ENCODE assay signal across 22 cellular contexts in the genomic region with DNA sequence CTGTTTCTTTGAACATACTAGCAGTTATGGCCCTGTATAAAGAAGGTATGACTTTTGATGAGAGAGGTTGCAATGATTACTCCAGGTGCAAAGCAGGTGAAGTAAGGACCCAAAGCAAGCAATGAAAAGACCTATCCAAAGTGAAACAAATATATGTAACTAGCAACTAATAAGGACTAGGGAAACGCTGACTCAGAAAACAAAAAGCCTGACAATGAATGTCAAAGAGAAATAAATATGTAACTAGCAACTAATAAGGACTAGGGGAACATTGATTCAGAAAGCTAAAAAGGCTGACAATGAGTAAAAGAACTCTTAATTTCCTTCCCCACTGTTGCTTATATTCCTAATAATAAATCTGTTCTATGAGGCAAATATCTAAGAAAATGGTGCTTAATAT. TPM values are rescaled to one million over a fixed set of nuclear protein-coding genes. Genes with fewer than 3 reads are reported as not detected.
A peak's percentile ranks its signal among the peaks of the same experiment; 100 is the strongest.
DNase-seq lines count a peak whose midpoint lies in the region; ATAC-seq, FAIRE-seq and TF ChIP-seq lines count a peak whose summit lies in the region.
"Had no signal": no experiment of that assay in that cellular context is flagged by ENCODE, and none has a peak within 500 bp of the region (broad histone marks: within the 10 kb centered on the region; RNA-seq: fewer than 3 reads in every experiment).

No MANE protein-coding gene starts in this region.

- H3K36me3 ChIP-seq in mesendoderm (ENCODE audit: control insufficient read depth, insufficient read depth, low read length): no peaks in the 10 kb centered on the region
- H3K36me3 ChIP-seq in tibial nerve: peaks cover 5 to 80% (median 6%) of the 10 kb centered on the region in 3 donors

- H3K4me1 ChIP-seq in A549: no peaks in the 10 kb centered on the region
- H3K4me1 ChIP-seq in mesendoderm (ENCODE audit: control insufficient read depth, low read depth, low read length): no peaks in the 10 kb centered on the region
- no peaks in the 10 kb centered on the region for H3K4me1 ChIP-seq in tibial nerve
- H3K4me1 ChIP-seq: BLaER1 treated with 17β-estradiol and CSF1 and Interleukin-3, amounts not matched to agents 10 nM and 100 nM; Caco-2 had no signal

- H4K8ac ChIP-seq in mesendoderm (ENCODE audit: low read depth, low read length): no peak overlapping the region

- H3K18ac ChIP-seq in mesendoderm (ENCODE audit: low read length): no peak overlapping the region

- no peak overlapping the region for H3K9ac ChIP-seq in mesendoderm (ENCODE audit: low read length)
- H3K9ac ChIP-seq: BLaER1 treated with 17β-estradiol and CSF1 and Interleukin-3, amounts not matched to agents 10 nM and 100 nM had no signal

- no peak overlapping the region for H2BK15ac ChIP-seq in mesendoderm (replicated peaks; ENCODE audit: low read depth)

- H2AK5ac ChIP-seq in mesendoderm (ENCODE audit: low read length): no peak overlapping the region

- no peak for TF ChIP-seq POLR2A in A549 (IDR thresholded peaks at IDR 0.05; ENCODE audit: low read length)
- no peak for TF ChIP-seq POLR2A in tibial nerve (IDR thresholded peaks at IDR 0.05)

- WGBS in A549 (ENCODE audit: missing lambda C conversion rate): 93% methylated on average over 1 of the region's 1 CpG
- no CpG with 5 or more reads among the region's 1 CpG for WGBS in mesendoderm (ENCODE audit: extremely low coverage, insufficient coverage, low lambda C conversion rate)
- WGBS in tibial nerve, 2 donors: 96 to 100% methylated on average over 1 of the region's 1 CpG

- CTCF ChIA-PET in A549 (lab: Yijun Ruan, JAX): interaction anchor here (0.6 to 3.0 kb wide), 3 partner anchors 10 to 144 kb away, joined by 3 to 6 read pairs (median 4); a partner anchor contains a TSS

- H2BK5ac ChIP-seq in mesendoderm (ENCODE audit: low read length): no peak overlapping the region

- no peaks in the 10 kb centered on the region for H3K79me1 ChIP-seq in mesendoderm (ENCODE audit: low read length)

- H3K4me3 ChIP-seq in A549: no peak overlapping the region
- H3K4me3 ChIP-seq in mesendoderm (ENCODE audit: low read length): no peak overlapping the region
- no peak overlapping the region for H3K4me3 ChIP-seq in tibial nerve
- H3K4me3 ChIP-seq: BLaER1 treated with 17β-estradiol and CSF1 and Interleukin-3, amounts not matched to agents 10 nM and 100 nM had no signal

- H4K5ac ChIP-seq in mesendoderm (ENCODE audit: low read length): no peak overlapping the region

- H2BK120ac ChIP-seq in mesendoderm (ENCODE audit: low read depth, low read length): no peak overlapping the region

- peaks cover 4% of the 10 kb centered on the region for H3K36me3 Mint-ChIP-seq in T-helper 17 cell (ENCODE audit: low read depth)

- no peaks in the 10 kb centered on the region for H3K4me1 Mint-ChIP-seq in T-helper 17 cell
- H3K4me1 Mint-ChIP-seq: B cell had no signal

- H3K23ac ChIP-seq in mesendoderm (ENCODE audit: low read length): no peak overlapping the region

- no peaks in the 10 kb centered on the region for H3K9me3 ChIP-seq in A549
- H3K9me3 ChIP-seq in T-helper 17 cell (ENCODE audit: control insufficient read depth, low read length, poor library complexity, severe bottlenecking): no peaks in the 10 kb centered on the region
- H3K9me3 ChIP-seq in tibial nerve: no peaks in the 10 kb centered on the region
- H3K9me3 ChIP-seq: BLaER1 treated with 17β-estradiol and CSF1 and Interleukin-3, amounts not matched to agents 10 nM and 100 nM; Caco-2 had no signal

- H3K27ac ChIP-seq in A549 (no peak overlapping the region), mesendoderm (ENCODE audit: low read depth, low read length) (no peak overlapping the region), tibial nerve (no peak overlapping the region)
- H3K27ac ChIP-seq: BLaER1 treated with 17β-estradiol and CSF1 and Interleukin-3, amounts not matched to agents 10 nM and 100 nM; C4-2B had no signal

- H3K27me3 ChIP-seq in mesendoderm (ENCODE audit: insufficient read depth, low read length, poor library complexity): no peaks in the 10 kb centered on the region
- no peaks in the 10 kb centered on the region for H3K27me3 ChIP-seq in tibial nerve
- H3K27me3 ChIP-seq: BLaER1 treated with 17β-estradiol and CSF1 and Interleukin-3, amounts not matched to agents 10 nM and 100 nM had no signal

- H3K4ac ChIP-seq in mesendoderm (ENCODE audit: low read depth, low read length): no peak overlapping the region

- no peak for FAIRE-seq in A549 (lab: Jason Lieb, UNC)
- FAIRE-seq: A204.1, D721Med, G401.6, GM12891, GM19239 had no signal

- H3K79me2 ChIP-seq in mesendoderm (ENCODE audit: control insufficient read depth, insufficient read depth, low read length): no peaks in the 10 kb centered on the region

- H3K27ac Mint-ChIP-seq in T-helper 17 cell: peak overlapping the region; percentile 29
- H3K27ac Mint-ChIP-seq: B cell; CD4-positive, alpha-beta T cell; CD8-positive, alpha-beta T cell had no signal

- H3K4me3 Mint-ChIP-seq in T-helper 17 cell: no peak overlapping the region
- H3K4me3 Mint-ChIP-seq: B cell; CD4-positive, alpha-beta T cell; CD8-positive, alpha-beta T cell had no signal

- no peak for TF ChIP-seq RAD21 in A549 (conservative IDR thresholded peaks at IDR 0.05 in 1 of 2, IDR thresholded peaks at IDR 0.05 in 1 of 2)

- ATAC-seq in A549 (no peak), GM19463 (IDR thresholded peaks at IDR 0.05; ENCODE audit: unreplicated experiment) (peak; percentile 44), T-helper 17 cell (no peak)
- ATAC-seq: CD8-positive, alpha-beta T cell had no signal

- no peak for TF ChIP-seq EP300 in A549 (IDR thresholded peaks at IDR 0.05)
- TF ChIP-seq EP300 in tibial nerve (IDR thresholded peaks at IDR 0.05): no peak

- TF ChIP-seq CTCF in A549 (IDR thresholded peaks at IDR 0.05): no peak
- no peak for TF ChIP-seq CTCF in tibial nerve (IDR thresholded peaks at IDR 0.05)

- no peak overlapping the region for H3K56ac ChIP-seq in mesendoderm (ENCODE audit: low read length)

- no peaks in the 10 kb centered on the region for H3K27me3 Mint-ChIP-seq in T-helper 17 cell
- H3K27me3 Mint-ChIP-seq: B cell; CD4-positive, alpha-beta T cell had no signal

- H3K4me2 ChIP-seq in A549: no peak overlapping the region
- no peak overlapping the region for H3K4me2 ChIP-seq in mesendoderm (ENCODE audit: low read length)
- H3K4me2 ChIP-seq: BLaER1 treated with 17β-estradiol and CSF1 and Interleukin-3, amounts not matched to agents 10 nM and 100 nM had no signal

- no peak for DNase-seq in A549 (ENCODE audit: low read depth in 1 of 2, low spot score in 1 of 2)
- DNase-seq in T-helper 17 cell: no peak
- DNase-seq in mesendoderm: no peak
- no peak for DNase-seq in activated T-cell treated with anti-CD3 and anti-CD28 coated beads, Interleukin-2, amount 50 U/mL, for 48 hours
- no peak for DNase-seq in tibial nerve (ENCODE audit: low spot score in 2 of 2)
- DNase-seq: 8988T; AML-193; Caco-2; Calu3; CD4-positive, alpha-beta T cell; CD8-positive, alpha-beta T cell; DMS79 treated with DMSO at 0.1 percent for 48 hours; GF-D8 had no signal

- POLR2A ChIA-PET in A549 (lab: Yijun Ruan, JAX): no interaction called here

TF ChIP-seq in A549, 52 proteins besides CTCF, POLR2A, EP300 and RAD21:
- no peak for TF ChIP-seq JUN (IDR thresholded peaks at IDR 0.05)
- no peak for TF ChIP-seq MYC (IDR thresholded peaks at IDR 0.05; ENCODE audit: borderline replicate concordance, low read length)
- TF ChIP-seq MAFK (IDR thresholded peaks at IDR 0.05; ENCODE audit: partially characterized antibody): peak; percentile 49
- TF ChIP-seq POLR2AphosphoS2 (conservative IDR thresholded peaks at IDR 0.05; ENCODE audit: low read length): no peak
- TF ChIP-seq FOSL2 (IDR thresholded peaks at IDR 0.05): no peak
- TF ChIP-seq FOSL2 (CRISPR knock-in tag; IDR thresholded peaks at IDR 0.05): no peak
- no peak for TF ChIP-seq NPAS2 (CRISPR knock-in tag; IDR thresholded peaks at IDR 0.05; ENCODE audit: borderline replicate concordance)
TF ChIP-seq in A549: peak in this region for 1.

RNA-seq across cellular contexts. Expression of a gene that starts 43.1 kb away (rescaled TPM):
- polyA plus RNA-seq in A549 (2011; rRNA removed): 25.9 and 30.1 TPM in 2 replicates
- 5.9 and 6.5 TPM in 2 replicates for polyA plus RNA-seq in A549 (2012; cell fraction: cytosol; rRNA removed)
- 10.1 and 14.5 TPM in 2 replicates for polyA plus RNA-seq in A549 (2012; cell fraction: nucleus; rRNA removed)
- 28.6 to 35.0 TPM (median 33.4 TPM) in 3 replicates for polyA plus RNA-seq in A549 (2017; fragmentation: RNase III; extraction: RNeasy Plus Mini Kit Qiagen cat#74134 plus additional on column Dnase treatment)
- polyA minus RNA-seq in A549 (2011; rRNA and poly(A)+ RNA removed): 48.0 and 52.9 TPM in 2 replicates
- 10 to 100 TPM; 37.9 to 48.0 TPM for total RNA-seq in T-helper 17 cell
- 142 TPM for polyA plus RNA-seq in mesendoderm (2013, experiment 1 of 2)
- polyA plus RNA-seq in mesendoderm (2013, experiment 2 of 2): 146 TPM
- total RNA-seq in tibial nerve: 10 to 100 TPM; 11.4 to 54.4 (median 18.2) TPM
